25 cellular contexts compared by ENCODE assay signal in genomic region chr1:39958801-39959200, GRCh38. TPM values are rescaled to one million over a fixed set of nuclear protein-coding genes. Genes with fewer than 3 reads are reported as not detected.
DNase-seq lines count a peak whose midpoint lies in the region; ATAC-seq and TF ChIP-seq lines count a peak whose summit lies in the region.
"Had no signal": no experiment of that assay in that cellular context is flagged by ENCODE, and none has a peak within 500 bp of the region (broad histone marks: within the 10 kb centered on the region; RNA-seq: fewer than 3 reads in every experiment).

No MANE protein-coding gene starts in this region.

- H3K4me3 ChIP-seq in SU-DHL-6 (ENCODE audit: insufficient read depth, low read length, poor library complexity, severe bottlenecking), result no peak overlapping the region
- H3K4me3 ChIP-seq in neutrophil (ENCODE audit: low read depth in 1 of 2, low read length in 1 of 2), result peak overlapping the region in 1 of 2 experiments; percentile 76
- H3K4me3 ChIP-seq in H7 (ENCODE audit: insufficient read depth, low read depth, low read length), result no peak overlapping the region
- H3K4me3 ChIP-seq: body of pancreas, suprapubic skin had no signal

- H3K9me2 ChIP-seq in SU-DHL-6 (replicated peaks; ENCODE audit: insufficient read depth, low read length), result no peaks in the 10 kb centered on the region

- H3K36me3 ChIP-seq in SU-DHL-6 (ENCODE audit: low read length), result peaks cover 2% of the 10 kb centered on the region; the same call in 1 of the 2 replicates
- H3K36me3 ChIP-seq in neutrophil, result no peaks in the 10 kb centered on the region
- peaks cover 6% of the 10 kb centered on the region for H3K36me3 ChIP-seq in H7 (replicated peaks; ENCODE audit: control insufficient read depth, insufficient read depth, low read length)

- H3K4me3 Mint-ChIP-seq in activated CD4-positive, alpha-beta T cell treated with anti-CD3 and anti-CD28 coated beads for 36 hours, result no peak overlapping the region
- H3K4me3 Mint-ChIP-seq: activated CD4-positive, alpha-beta T cell treated with anti-CD3 and anti-CD28 coated beads, Interleukin-2, amount 10 ng/mL, durations not matched to agents 7 days and 5 days; activated T-cell treated with anti-CD3 and anti-CD28 coated beads, Interleukin-2, amount 50 U/mL, for 4 hours; memory B cell; stimulated activated effector memory CD8-positive, alpha-beta T cell treated with anti-CD3 and anti-CD28 coated beads, Interleukin-12 subunit alpha, Interleukin-12 subunit beta, amount 100 ng/mL, for 72 hours; T-helper 2 cell treated with Interferon-gamma antibody and Interleukin-4, amounts not matched to agents 5 μg/mL and 100 μg/mL, for 36 hours had no signal

- no peak overlapping the region for H3K27ac Mint-ChIP-seq in activated CD4-positive, alpha-beta T cell treated with anti-CD3 and anti-CD28 coated beads for 36 hours
- H3K27ac Mint-ChIP-seq: activated CD4-positive, alpha-beta T cell treated with anti-CD3 and anti-CD28 coated beads, Interleukin-2, amount 10 ng/mL, durations not matched to agents 7 days and 5 days; stimulated activated effector memory CD8-positive, alpha-beta T cell treated with anti-CD3 and anti-CD28 coated beads, Interleukin-12 subunit alpha, Interleukin-12 subunit beta, amount 100 ng/mL, for 72 hours; T-helper 2 cell treated with Interferon-gamma antibody and Interleukin-4, amounts not matched to agents 5 μg/mL and 100 μg/mL, for 36 hours had no signal

- H3K79me2 ChIP-seq in SU-DHL-6 (ENCODE audit: insufficient read depth, low read length), result peaks cover 11% of the 10 kb centered on the region

- H3K27ac ChIP-seq in SU-DHL-6 (ENCODE audit: low read depth, low read length) (peak overlapping the region; percentile 51), neutrophil (peak overlapping the region; percentile 97)
- H3K27ac ChIP-seq: body of pancreas had no signal

- H3K4me1 ChIP-seq in neutrophil (ENCODE audit: control insufficient read depth in 1 of 2, insufficient read depth in 1 of 2, low read depth in 1 of 2, low read length in 1 of 2), result peaks cover 73 to 75% of the 10 kb centered on the region in 2 experiments

- no peaks in the 10 kb centered on the region for H3K9me3 Mint-ChIP-seq in activated CD4-positive, alpha-beta T cell treated with anti-CD3 and anti-CD28 coated beads for 36 hours (ENCODE audit: low read depth)
- H3K9me3 Mint-ChIP-seq: activated CD4-positive, alpha-beta T cell treated with anti-CD3 and anti-CD28 coated beads, Interleukin-2, amount 10 ng/mL, durations not matched to agents 7 days and 5 days; activated T-cell treated with anti-CD3 and anti-CD28 coated beads, Interleukin-2, amount 50 U/mL, for 4 hours; memory B cell; stimulated activated effector memory CD8-positive, alpha-beta T cell treated with anti-CD3 and anti-CD28 coated beads, Interleukin-12 subunit alpha, Interleukin-12 subunit beta, amount 100 ng/mL, for 72 hours; T-helper 2 cell treated with Interferon-gamma antibody and Interleukin-4, amounts not matched to agents 5 μg/mL and 100 μg/mL, for 36 hours had no signal

- POLR2A ChIA-PET in activated CD4-positive, alpha-beta T cell treated with anti-CD3 and anti-CD28 coated beads for 36 hours (lab: Charles Lee), result interaction anchor here (0.6 to 1.2 kb wide), 2 partner anchors 22 to 79 kb away, joined by 3 read pairs; no protein-coding TSS in a partner anchor

- H3K4me1 Mint-ChIP-seq in activated CD4-positive, alpha-beta T cell treated with anti-CD3 and anti-CD28 coated beads for 36 hours, result peaks cover 41% of the 10 kb centered on the region

- H3F3A ChIP-seq in SU-DHL-6 (ENCODE audit: insufficient read depth), result peaks cover 16% of the 10 kb centered on the region

- H3K9ac ChIP-seq in SU-DHL-6 (ENCODE audit: low read length), result no peak overlapping the region

- intact Hi-C loops in activated CD4-positive, alpha-beta T cell treated with anti-CD3 and anti-CD28 coated beads for 36 hours (cut with DNase I, micrococcal nuclease), result loop anchor here in 1 of 2 experiments (5.0 kb wide), 1 partner anchor 42 kb away; no protein-coding TSS in a partner anchor

- TF ChIP-seq CTCF in SU-DHL-6 (IDR thresholded peaks at IDR 0.05; ENCODE audit: insufficient read depth, low read length, poor library complexity, severe bottlenecking) (no peak), neutrophil (IDR thresholded peaks at IDR 0.05) (no peak)

- H3K27me3 Mint-ChIP-seq in activated CD4-positive, alpha-beta T cell treated with anti-CD3 and anti-CD28 coated beads for 36 hours, result no peaks in the 10 kb centered on the region
- H3K27me3 Mint-ChIP-seq: memory B cell had no signal

- CTCF ChIA-PET in activated CD4-positive, alpha-beta T cell treated with anti-CD3 and anti-CD28 coated beads for 36 hours (lab: Charles Lee), result interaction anchor here (0.6 to 2.3 kb wide), 2 partner anchors 40 to 838 kb away, joined by 3 to 7 read pairs; no protein-coding TSS in a partner anchor

- no peaks in the 10 kb centered on the region for H4K20me1 ChIP-seq in SU-DHL-6 (ENCODE audit: low read depth, low read length)

- H3K27me3 ChIP-seq in SU-DHL-6 (ENCODE audit: low read length) (no peaks in the 10 kb centered on the region), neutrophil (peaks cover 23% of the 10 kb centered on the region), H7 (ENCODE audit: control insufficient read depth, insufficient read depth, low read length) (peaks cover 23% of the 10 kb centered on the region)
- H3K27me3 ChIP-seq: body of pancreas, suprapubic skin had no signal

- H2AFZ ChIP-seq in SU-DHL-6 (ENCODE audit: low read depth, low read length, severe bottlenecking), result no peak overlapping the region

- H3K36me3 Mint-ChIP-seq in activated CD4-positive, alpha-beta T cell treated with anti-CD3 and anti-CD28 coated beads for 36 hours (ENCODE audit: low read depth), result peaks cover 32% of the 10 kb centered on the region
- H3K36me3 Mint-ChIP-seq: memory B cell had no signal

- no peak for ATAC-seq in activated CD4-positive, alpha-beta T cell treated with anti-CD3 and anti-CD28 coated beads for 36 hours
- ATAC-seq: activated T-cell treated with anti-CD3 and anti-CD28 coated beads, Interleukin-2, amount 50 U/mL, for 4 hours; body of pancreas; PC-3; sciatic nerve; stimulated activated effector memory CD8-positive, alpha-beta T cell treated with anti-CD3 and anti-CD28 coated beads, Interleukin-12 subunit alpha, Interleukin-12 subunit beta, amount 100 ng/mL, for 72 hours had no signal

- no peak overlapping the region for H3K4me2 ChIP-seq in SU-DHL-6 (ENCODE audit: low read depth, low read length, poor library complexity, severe bottlenecking)

- DNase-seq in Ammon's horn (ENCODE audit: low spot score) (peak; percentile 58), hippocampal formation (lab: John Stamatoyannopoulos, UW) (peak; percentile 7 to 8), H7 (no peak), A172 (ENCODE audit: low spot score) (no peak), NCI-H524 treated with DMSO at 0.1 percent for 48 hours (lab: John Stamatoyannopoulos, UW) (no peak)
- no peak for DNase-seq in activated CD4-positive, alpha-beta T cell treated with anti-CD3 and anti-CD28 coated beads for 36 hours
- DNase-seq: activated CD4-positive, alpha-beta T cell treated with anti-CD3 and anti-CD28 coated beads, Interleukin-2, amount 10 ng/mL, durations not matched to agents 7 days and 5 days; activated T-cell treated with anti-CD3 and anti-CD28 coated beads, Interleukin-2, amount 50 U/mL, for 4 hours; body of pancreas; GDM1; kidney; NCI-H1048; NCI-H1694 treated with DMSO at 0.1 percent for 48 hours; NCI-H2171 treated with DMSO at 0.1 percent for 48 hours; NCI-H510A treated with DMSO at 0.1 percent for 48 hours; PC-3; Right ventricle myocardium superior; stimulated activated CD4-positive, alpha-beta T cell treated with anti-CD3 and anti-CD28 coated beads, Interleukin-4, amount 100 ng/mL, for 24 hours had no signal

- no peaks in the 10 kb centered on the region for H3K9me3 ChIP-seq in SU-DHL-6 (ENCODE audit: insufficient read depth, low read length)
- H3K9me3 ChIP-seq in neutrophil, result no peaks in the 10 kb centered on the region
- H3K9me3 ChIP-seq: body of pancreas, suprapubic skin had no signal

RNA-seq across cellular contexts. Expression of gene MFSD2A, which starts 3.9 kb away (rescaled TPM):
- total RNA-seq in activated CD4-positive, alpha-beta T cell treated with anti-CD3 and anti-CD28 coated beads for 36 hours, result 10 to 100 TPM in 1 of 2 experiments, 1 to 10 TPM in 1; 8.8 to 12.8 TPM
- 4.7 and 6.4 TPM in 2 replicates for total RNA-seq in H7 (2014; rRNA removed; shearing (Covaris generic))
- total RNA-seq in A172 (2014; rRNA removed; shearing (Covaris generic)), result 1.8 and 3.0 TPM in 2 replicates

RNA-seq across cellular contexts. Expression of gene MYCL, which starts 57.1 kb away (rescaled TPM):
- under 1 TPM; 0.11 to 0.16 TPM for total RNA-seq in activated CD4-positive, alpha-beta T cell treated with anti-CD3 and anti-CD28 coated beads for 36 hours
- total RNA-seq in H7 (2014; rRNA removed; shearing (Covaris generic)), result 49.0 and 52.5 TPM in 2 replicates
- total RNA-seq in A172 (2014; rRNA removed; shearing (Covaris generic)), result 0.43 and 1.5 TPM in 2 replicates
- total RNA-seq: activated CD4-positive, alpha-beta T cell treated with anti-CD3 and anti-CD28 coated beads, Interleukin-2, amount 10 ng/mL, durations not matched to agents 7 days and 5 days had no signal

Comparison
In these comparisons a context has a peak if more than half of its experiments do, and no peak if none do; other contexts are left out.
1. DNase-seq: peak in Ammon's horn (single experiment) and hippocampal formation (2 of 2); none in activated CD4-positive, alpha-beta T cell treated with anti-CD3 and anti-CD28 coated beads for 36 hours (single experiment), H7 (single experiment), A172 (single experiment) and NCI-H524 treated with DMSO at 0.1 percent for 48 hours (single experiment).
2. RNA of gene MYCL, which starts 57.1 kb away (total RNA-seq): 49.0 to 52.5 TPM in H7; 0.43 to 1.5 TPM in A172 and 0.11 to 0.16 TPM in activated CD4-positive, alpha-beta T cell treated with anti-CD3 and anti-CD28 coated beads for 36 hours; every median in the first group is over 10 times any median in the second.